Comparison of ENCODE assay signal across 1 cellular context in the genomic region with DNA sequence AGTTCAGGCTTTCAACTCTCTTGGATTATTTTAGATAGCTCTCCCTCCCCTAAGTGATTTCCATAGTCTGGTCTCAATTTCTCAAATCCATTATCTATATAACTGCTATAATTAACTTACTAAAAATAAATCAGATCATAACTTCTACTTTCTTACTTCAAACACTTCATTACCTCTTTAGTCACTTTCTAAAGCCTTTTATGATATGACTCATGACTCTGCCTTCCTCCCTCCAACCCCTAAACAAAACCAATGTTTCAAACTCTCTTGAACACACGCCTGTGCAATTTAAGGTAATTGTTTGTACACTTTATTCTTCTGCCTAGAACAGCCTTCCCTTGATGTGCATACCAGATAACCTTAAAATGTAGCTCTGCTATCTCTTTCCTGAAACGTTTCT.
TF ChIP-seq lines count a peak whose summit lies in the region.

No MANE protein-coding gene starts in this region.

TF ChIP-seq in GM23338, 12 proteins besides CTCF, POLR2A, EP300 and RAD21 (continued from another document):
- TF ChIP-seq, protein P1, sequence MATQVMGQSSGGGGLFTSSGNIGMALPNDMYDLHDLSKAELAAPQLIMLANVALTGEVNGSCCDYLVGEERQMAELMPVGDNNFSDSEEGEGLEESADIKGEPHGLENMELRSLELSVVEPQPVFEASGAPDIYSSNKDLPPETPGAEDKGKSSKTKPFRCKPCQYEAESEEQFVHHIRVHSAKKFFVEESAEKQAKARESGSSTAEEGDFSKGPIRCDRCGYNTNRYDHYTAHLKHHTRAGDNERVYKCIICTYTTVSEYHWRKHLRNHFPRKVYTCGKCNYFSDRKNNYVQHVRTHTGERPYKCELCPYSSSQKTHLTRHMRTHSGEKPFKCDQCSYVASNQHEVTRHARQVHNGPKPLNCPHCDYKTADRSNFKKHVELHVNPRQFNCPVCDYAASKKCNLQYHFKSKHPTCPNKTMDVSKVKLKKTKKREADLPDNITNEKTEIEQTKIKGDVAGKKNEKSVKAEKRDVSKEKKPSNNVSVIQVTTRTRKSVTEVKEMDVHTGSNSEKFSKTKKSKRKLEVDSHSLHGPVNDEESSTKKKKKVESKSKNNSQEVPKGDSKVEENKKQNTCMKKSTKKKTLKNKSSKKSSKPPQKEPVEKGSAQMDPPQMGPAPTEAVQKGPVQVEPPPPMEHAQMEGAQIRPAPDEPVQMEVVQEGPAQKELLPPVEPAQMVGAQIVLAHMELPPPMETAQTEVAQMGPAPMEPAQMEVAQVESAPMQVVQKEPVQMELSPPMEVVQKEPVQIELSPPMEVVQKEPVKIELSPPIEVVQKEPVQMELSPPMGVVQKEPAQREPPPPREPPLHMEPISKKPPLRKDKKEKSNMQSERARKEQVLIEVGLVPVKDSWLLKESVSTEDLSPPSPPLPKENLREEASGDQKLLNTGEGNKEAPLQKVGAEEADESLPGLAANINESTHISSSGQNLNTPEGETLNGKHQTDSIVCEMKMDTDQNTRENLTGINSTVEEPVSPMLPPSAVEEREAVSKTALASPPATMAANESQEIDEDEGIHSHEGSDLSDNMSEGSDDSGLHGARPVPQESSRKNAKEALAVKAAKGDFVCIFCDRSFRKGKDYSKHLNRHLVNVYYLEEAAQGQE (IDR thresholded peaks at IDR 0.05; ENCODE audit: unreplicated experiment), result no peak
- no peak for TF ChIP-seq NANOG (IDR thresholded peaks at IDR 0.05; ENCODE audit: borderline replicate concordance)
- no peak for TF ChIP-seq ZNF331 (CRISPR knock-in tag; IDR thresholded peaks at IDR 0.05; ENCODE audit: low read depth)
- no peak for TF ChIP-seq POLR2AphosphoS5 (IDR thresholded peaks at IDR 0.05; ENCODE audit: low read depth)
- no peak for TF ChIP-seq EZH2phosphoT487 (IDR thresholded peaks at IDR 0.05; ENCODE audit: unreplicated experiment)
- no peak for TF ChIP-seq EZH2 (IDR thresholded peaks at IDR 0.05; ENCODE audit: low read depth, unreplicated experiment)
- TF ChIP-seq STAT1 (IDR thresholded peaks at IDR 0.05; ENCODE audit: unreplicated experiment), result no peak
- no peak for TF ChIP-seq ZNF114 (CRISPR knock-in tag; IDR thresholded peaks at IDR 0.05)
- TF ChIP-seq CREB1 (CRISPR knock-in tag; IDR thresholded peaks at IDR 0.05; ENCODE audit: low read depth), result no peak
